In the genomic region with DNA sequence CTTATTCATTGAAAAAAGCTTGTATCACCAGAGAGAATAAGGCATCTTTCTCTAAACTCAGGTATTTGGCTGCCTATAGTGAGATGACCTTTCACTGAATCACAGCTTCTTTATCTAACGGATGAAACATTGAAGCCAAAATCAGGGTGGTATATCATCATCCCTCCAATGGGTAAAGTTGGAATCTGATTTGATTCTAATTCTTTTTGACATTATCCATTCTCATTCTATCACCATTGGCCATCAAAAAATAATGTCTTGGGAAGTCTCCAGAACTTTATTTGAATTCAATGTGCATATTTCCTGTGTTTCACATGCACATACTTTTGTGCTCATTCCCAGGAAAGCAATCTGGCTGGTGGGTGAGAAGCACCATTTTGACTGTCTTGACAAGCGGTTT, we compare ENCODE assay signal across 9 cellular contexts.
"Had no signal": no experiment of that assay in that cellular context is flagged by ENCODE, and none has a peak within 500 bp of the region (broad histone marks: within the 10 kb centered on the region; RNA-seq: fewer than 3 reads in every experiment).

No MANE protein-coding gene starts in this region.

- H2AFZ ChIP-seq: GM23248, GM23338 had no signal

- H3K9ac ChIP-seq: GM23248 had no signal

- H3K9me3 ChIP-seq: HAP-1 had no signal

- H3K36me3 ChIP-seq: HAP-1 had no signal

- H3K4me3 ChIP-seq: GM23248, GM23338, HAP-1 had no signal

- H3K4me2 ChIP-seq: GM23338 had no signal

- ATAC-seq: GM23338, HCT116 had no signal

- H3K27ac ChIP-seq: GM23248 had no signal

- DNase-seq: GM23248, GOT3, H7, H9, HCEC 1CT, HFFc6 had no signal
